15 cellular contexts compared by ENCODE assay signal in genomic region chr1:175150596-175151319, GRCh38. TPM values are rescaled to one million over a fixed set of nuclear protein-coding genes. Genes with fewer than 3 reads are reported as not detected.
DNase-seq lines count a peak whose midpoint lies in the region; ATAC-seq, FAIRE-seq and TF ChIP-seq lines count a peak whose summit lies in the region.
"Had no signal": no experiment of that assay in that cellular context is flagged by ENCODE, and none has a peak within 500 bp of the region (broad histone marks: within the 10 kb centered on the region; RNA-seq: fewer than 3 reads in every experiment).

No MANE protein-coding gene starts in this region.

- H4K20me1 ChIP-seq in mammary epithelial cell (ENCODE audit: insufficient read depth, low read length) = no peaks in the 10 kb centered on the region

- CTCF ChIA-PET in mammary epithelial cell (lab: Charles Lee; ENCODE audit: low non-redundant PET) = interaction anchor here (1.0 to 1.5 kb wide), 2 partner anchors 121 to 187 kb away, joined by 5 to 6 read pairs; no protein-coding TSS in a partner anchor

- 50% methylated on average over 2 of the region's 9 CpGs for WGBS in mammary epithelial cell (ENCODE audit: low coverage, missing lambda C conversion rate)
- 60 to 65% methylated on average over 9 of the region's 9 CpGs for WGBS in aorta, 2 donors

- in situ Hi-C loops in mammary epithelial cell (cut with MboI; ENCODE audit: low sequenced_read_pairs in 2 of 2) = no loop called here

- no peaks in the 10 kb centered on the region for H3K79me2 ChIP-seq in mammary epithelial cell (ENCODE audit: insufficient read depth, low read length)

- H3K4me3 ChIP-seq in MG63 = no peak overlapping the region
- H3K4me3 ChIP-seq in mammary epithelial cell (replicated peaks in 1 of 3; ENCODE audit: insufficient read depth in 1 of 3, low read depth in 2 of 3, low read length in 3 of 3) = no peak overlapping the region
- no peak overlapping the region for H3K4me3 ChIP-seq in kidney (ENCODE audit: low read length in 2 of 2)
- no peak overlapping the region for H3K4me3 ChIP-seq in aorta (ENCODE audit: low read length in 2 of 2)
- H3K4me3 ChIP-seq: coronary artery, stomach had no signal

- DNase-seq in EL (peak; percentile 13), MG63 (peak; percentile 90), mammary epithelial cell (peak; percentile 65), middle frontal gyrus (ENCODE audit: extremely low spot score, low spot score) (peak; percentile 15), kidney (no peak), aorta (no peak)
- DNase-seq: CD4-positive, CD25-positive, alpha-beta regulatory T cell; immature natural killer cell; retina; Right ventricle myocardium superior; stomach; WERI-Rb-1 had no signal

- TF ChIP-seq CTCF in mammary epithelial cell (conservative IDR thresholded peaks at IDR 0.05 in 1 of 2, IDR thresholded peaks at IDR 0.05 in 1 of 2; ENCODE audit: extremely low read depth in 1 of 2, insufficient read depth in 1 of 2, low read depth in 1 of 2, low read length in 2 of 2) (no peak), kidney (IDR thresholded peaks at IDR 0.05; ENCODE audit: borderline replicate concordance, extremely low read depth, insufficient read depth) (no peak)

- no peak overlapping the region for H2AFZ ChIP-seq in mammary epithelial cell (ENCODE audit: low read depth, low read length)

- H3K9me3 ChIP-seq in MG63 = no peaks in the 10 kb centered on the region
- H3K9me3 ChIP-seq in mammary epithelial cell (replicated peaks; ENCODE audit: insufficient read depth, low read length) = no peaks in the 10 kb centered on the region
- H3K9me3 ChIP-seq in kidney (ENCODE audit: control insufficient read depth in 1 of 2, low read length in 2 of 2) = no peaks in the 10 kb centered on the region
- no peaks in the 10 kb centered on the region for H3K9me3 ChIP-seq in aorta (ENCODE audit: control insufficient read depth, low read length)
- H3K9me3 ChIP-seq: stomach had no signal

- ATAC-seq in HG02885 (IDR thresholded peaks at IDR 0.05; ENCODE audit: poor library complexity, unreplicated experiment) = no peak
- no peak for ATAC-seq in GM19351 (IDR thresholded peaks at IDR 0.05; ENCODE audit: unreplicated experiment)
- ATAC-seq in aorta (ENCODE audit: low FRiP score) = no peak

- FAIRE-seq in kidney (lab: Jason Lieb, UNC) = no peak

- dilution Hi-C loops in mammary epithelial cell (cut with HindIII; ENCODE audit: low sequenced_read_pairs) = loop anchor here (5.0 kb wide), 1 partner anchor 172 kb away; no protein-coding TSS in a partner anchor

- H3K36me3 ChIP-seq in MG63 (no peaks in the 10 kb centered on the region), mammary epithelial cell (ENCODE audit: insufficient read depth, low read length) (no peaks in the 10 kb centered on the region), kidney (ENCODE audit: control insufficient read depth in 1 of 2, insufficient read depth in 2 of 2, low read length in 2 of 2) (no peaks in the 10 kb centered on the region), aorta (ENCODE audit: control insufficient read depth in 1 of 2, insufficient read depth in 2 of 2, low read length in 1 of 2) (no peaks in the 10 kb centered on the region)
- H3K36me3 ChIP-seq: stomach, WERI-Rb-1 had no signal

- no peak overlapping the region for H3K9ac ChIP-seq in mammary epithelial cell (ENCODE audit: insufficient read depth, low read length)
- H3K9ac ChIP-seq in kidney (ENCODE audit: low read length in 2 of 2) = no peak overlapping the region

- H3K27me3 ChIP-seq in MG63 = peaks cover 7% of the 10 kb centered on the region; the same call in 1 of the 2 replicates
- H3K27me3 ChIP-seq in mammary epithelial cell (ENCODE audit: insufficient read depth, low read length) = no peaks in the 10 kb centered on the region
- H3K27me3 ChIP-seq in aorta (ENCODE audit: control insufficient read depth in 1 of 2, insufficient read depth in 2 of 2, low read length in 1 of 2) = no peaks in the 10 kb centered on the region

- no TSS peak for BruUV-seq in mammary epithelial cell (replicated peaks; lab: Mats Ljungman, UMichigan)

- H3K27ac ChIP-seq in mammary epithelial cell (ENCODE audit: insufficient read depth, low read depth, low read length) = no peak overlapping the region
- H3K27ac ChIP-seq in kidney (ENCODE audit: low read depth in 2 of 2, low read length in 2 of 2) = no peak overlapping the region
- H3K27ac ChIP-seq in aorta (ENCODE audit: low read depth in 1 of 2, low read length in 2 of 2) = no peak overlapping the region
- H3K27ac ChIP-seq: coronary artery, WERI-Rb-1 had no signal

- H3K4me2 ChIP-seq in mammary epithelial cell (ENCODE audit: insufficient read depth, low read depth, low read length) = no peak overlapping the region

- intact Hi-C loops in mammary epithelial cell (cut with micrococcal nuclease) = loop anchor here (5.0 to 10.0 kb wide), 5 partner anchors 592 to 1732 kb away; partner anchors contain the start of gene TNR
- intact Hi-C loops in kidney (cut with DNase I) = loop anchor here (5.0 kb wide), 1 partner anchor 172 kb away; no protein-coding TSS in a partner anchor
- intact Hi-C loops in aorta (cut with DNase I) = loop anchor here (5.0 to 10.0 kb wide), 4 partner anchors 737 to 1694 kb away; no protein-coding TSS in a partner anchor

- H3K4me1 ChIP-seq in mammary epithelial cell (ENCODE audit: insufficient read depth, low read length) (peaks cover 16% of the 10 kb centered on the region), kidney (ENCODE audit: control insufficient read depth in 1 of 2, insufficient read depth in 1 of 2, low read depth in 1 of 2, low read length in 2 of 2) (no peaks in the 10 kb centered on the region), aorta (ENCODE audit: control insufficient read depth in 1 of 2, insufficient read depth in 2 of 2, low read length in 2 of 2) (no peaks in the 10 kb centered on the region)

RNA-seq across cellular contexts. Expression of gene KIAA0040, which starts 41.8 kb away (rescaled TPM):
- total RNA-seq in MG63 (2014; rRNA removed; shearing (Covaris generic); ENCODE audit: low replicate concordance) = 0.66 and 1.2 TPM in 2 replicates
- total RNA-seq in mammary epithelial cell = 10 to 100 TPM; 34.3 to 75.0 TPM
- 87.6 TPM for polyA plus RNA-seq in mammary epithelial cell
- 83.3 TPM for polyA minus RNA-seq in mammary epithelial cell
- 34.1 TPM for total RNA-seq in kidney
- 20.0 TPM for polyA plus RNA-seq in kidney (ENCODE audit: insufficient read depth, low read depth, low replicate concordance)
- total RNA-seq in aorta = 10 to 100 TPM; 23.0 to 25.8 TPM
- 10 to 100 TPM in 1 of 2 donors, 1 to 10 TPM in 1; 5.6 to 11.1 TPM for polyA plus RNA-seq in aorta

Comparison
In these comparisons a context has a peak if more than half of its experiments do, and no peak if none do; other contexts are left out.
1. DNase-seq: peak in EL (single experiment), MG63 (single experiment), mammary epithelial cell (single experiment) and middle frontal gyrus (single experiment); none in kidney (single experiment) and aorta (0 of 2).
2. RNA of gene KIAA0040, which starts 41.8 kb away (total RNA-seq): 34.3 to 75.0 TPM in mammary epithelial cell, 34.1 TPM in kidney (single experiment) and 23.0 to 25.8 TPM in aorta; 0.66 to 1.2 TPM in MG63; every median in the first group is over 10 times any median in the second.